1 cellular context compared by ENCODE assay signal in the genomic region with DNA sequence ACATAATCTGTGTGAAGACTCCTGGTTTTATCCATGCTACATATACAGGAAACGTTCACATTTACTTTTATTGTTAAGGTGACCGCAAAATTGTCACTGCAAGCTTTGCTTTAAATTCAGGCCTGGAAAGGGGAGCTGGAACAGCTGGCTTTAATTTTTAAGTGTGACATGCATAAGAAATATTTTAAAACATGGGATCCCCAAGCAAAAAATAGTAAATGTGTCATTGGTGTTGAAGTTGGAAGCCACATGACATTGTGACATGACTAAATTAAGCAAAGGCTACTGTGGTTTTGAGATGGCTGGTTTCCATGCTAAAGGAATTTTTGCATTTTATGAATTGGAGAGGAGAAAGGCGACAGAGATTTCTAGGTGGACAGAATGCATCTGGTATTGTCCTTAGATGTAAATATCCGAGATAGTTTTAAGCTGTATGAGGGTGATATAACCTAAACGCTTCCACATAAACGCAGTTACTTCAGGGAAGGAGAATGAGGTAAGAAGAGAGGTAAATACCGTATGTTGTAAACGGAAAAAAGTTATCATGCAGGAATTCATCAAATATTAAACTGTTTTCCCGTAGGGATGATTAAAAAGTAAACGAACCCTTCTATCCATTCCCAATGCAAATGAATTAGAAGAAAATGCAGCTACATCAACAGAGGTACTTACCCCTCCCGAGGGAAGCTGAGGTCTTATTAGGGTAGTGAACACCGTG.
TF ChIP-seq lines count a peak whose summit lies in the region.

No MANE protein-coding gene starts in this region.

TF ChIP-seq in SK-N-SH treated with all-trans-retinoic acid at 6 μM for 48 hours, 23 proteins besides CTCF, POLR2A, EP300 and RAD21 (continued from another document):
- TF ChIP-seq, protein P1, sequence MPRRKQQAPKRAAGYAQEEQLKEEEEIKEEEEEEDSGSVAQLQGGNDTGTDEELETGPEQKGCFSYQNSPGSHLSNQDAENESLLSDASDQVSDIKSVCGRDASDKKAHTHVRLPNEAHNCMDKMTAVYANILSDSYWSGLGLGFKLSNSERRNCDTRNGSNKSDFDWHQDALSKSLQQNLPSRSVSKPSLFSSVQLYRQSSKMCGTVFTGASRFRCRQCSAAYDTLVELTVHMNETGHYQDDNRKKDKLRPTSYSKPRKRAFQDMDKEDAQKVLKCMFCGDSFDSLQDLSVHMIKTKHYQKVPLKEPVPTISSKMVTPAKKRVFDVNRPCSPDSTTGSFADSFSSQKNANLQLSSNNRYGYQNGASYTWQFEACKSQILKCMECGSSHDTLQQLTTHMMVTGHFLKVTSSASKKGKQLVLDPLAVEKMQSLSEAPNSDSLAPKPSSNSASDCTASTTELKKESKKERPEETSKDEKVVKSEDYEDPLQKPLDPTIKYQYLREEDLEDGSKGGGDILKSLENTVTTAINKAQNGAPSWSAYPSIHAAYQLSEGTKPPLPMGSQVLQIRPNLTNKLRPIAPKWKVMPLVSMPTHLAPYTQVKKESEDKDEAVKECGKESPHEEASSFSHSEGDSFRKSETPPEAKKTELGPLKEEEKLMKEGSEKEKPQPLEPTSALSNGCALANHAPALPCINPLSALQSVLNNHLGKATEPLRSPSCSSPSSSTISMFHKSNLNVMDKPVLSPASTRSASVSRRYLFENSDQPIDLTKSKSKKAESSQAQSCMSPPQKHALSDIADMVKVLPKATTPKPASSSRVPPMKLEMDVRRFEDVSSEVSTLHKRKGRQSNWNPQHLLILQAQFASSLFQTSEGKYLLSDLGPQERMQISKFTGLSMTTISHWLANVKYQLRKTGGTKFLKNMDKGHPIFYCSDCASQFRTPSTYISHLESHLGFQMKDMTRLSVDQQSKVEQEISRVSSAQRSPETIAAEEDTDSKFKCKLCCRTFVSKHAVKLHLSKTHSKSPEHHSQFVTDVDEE (CRISPR knock-in tag; IDR thresholded peaks at IDR 0.05): no peak
